Comparison of ENCODE assay signal across 21 cellular contexts in genomic region chr1:118209648-118210047, GRCh38. TPM values are rescaled to one million over a fixed set of nuclear protein-coding genes. Genes with fewer than 3 reads are reported as not detected.
A peak's percentile ranks its signal among the peaks of the same experiment; 100 is the strongest.
DNase-seq lines count a peak whose midpoint lies in the region; FAIRE-seq and TF ChIP-seq lines count a peak whose summit lies in the region.
"Had no signal": no experiment of that assay in that cellular context is flagged by ENCODE, and none has a peak within 500 bp of the region (broad histone marks: within the 10 kb centered on the region; RNA-seq: fewer than 3 reads in every experiment).

No MANE protein-coding gene starts in this region.

- dilution Hi-C loops in keratinocyte (cut with MboI; ENCODE audit: extremely low pct_ligation_motif_present, low sequenced_read_pairs), result no loop called here

- H3K9me3 Mint-ChIP-seq in activated T-cell treated with anti-CD3 and anti-CD28 coated beads, Interleukin-2, amount 50 U/mL, for 24 hours, result no peaks in the 10 kb centered on the region
- H3K9me3 Mint-ChIP-seq: H9; T-helper 1 cell treated with Interleukin-12 subunit alpha and Interleukin-12 subunit beta and Interleukin-4 antibody, amounts not matched to agents 30 μg/mL and 1 μg/mL, for 36 hours had no signal

- H3K9me3 ChIP-seq in keratinocyte (ENCODE audit: control insufficient read depth, low read depth, low read length), result no peaks in the 10 kb centered on the region
- H3K9me3 ChIP-seq: SJCRH30 had no signal

- no peak overlapping the region for H3K27ac Mint-ChIP-seq in activated T-cell treated with anti-CD3 and anti-CD28 coated beads, Interleukin-2, amount 50 U/mL, for 24 hours
- H3K27ac Mint-ChIP-seq: H9; T-helper 1 cell treated with Interleukin-12 subunit alpha and Interleukin-12 subunit beta and Interleukin-4 antibody, amounts not matched to agents 30 μg/mL and 1 μg/mL, for 36 hours had no signal

- H3K27ac ChIP-seq in keratinocyte (ENCODE audit: control insufficient read depth, insufficient read depth, low read length), result peak overlapping the region; percentile 71
- H3K27ac ChIP-seq: C4-2B, SJCRH30 had no signal

- no peaks in the 10 kb centered on the region for H3K9me1 ChIP-seq in keratinocyte (ENCODE audit: control insufficient read depth, extremely low read depth, insufficient read depth, low read length)

- FAIRE-seq in bronchial epithelial cell (lab: Jason Lieb, UNC), result peak; percentile 98
- FAIRE-seq in keratinocyte (lab: Jason Lieb, UNC), result peak; percentile 97

- no peaks in the 10 kb centered on the region for H4K20me1 ChIP-seq in keratinocyte (ENCODE audit: control insufficient read depth, extremely low read depth, insufficient read depth, low read length)

- no peaks in the 10 kb centered on the region for H3K79me2 ChIP-seq in keratinocyte (ENCODE audit: control insufficient read depth, insufficient read depth, low read length)

- TF ChIP-seq CTCF in bronchial epithelial cell (IDR thresholded peaks at IDR 0.05; ENCODE audit: insufficient read depth, low read length, severe bottlenecking), result no peak
- TF ChIP-seq CTCF in keratinocyte (optimal IDR thresholded peaks at IDR 0.05 in 1 of 3, IDR thresholded peaks at IDR 0.05 in 1 of 3, conservative IDR thresholded peaks at IDR 0.05 in 1 of 3; ENCODE audit: extremely low read depth in 1 of 3, insufficient read depth in 2 of 3, low read length in 3 of 3), result no peak

- peak; percentile 57 for DNase-seq in MV-4-11 (lab: John Stamatoyannopoulos, UW)
- peak; percentile 7 for DNase-seq in NCI-H345 treated with DMSO at 0.1 percent for 48 hours (lab: John Stamatoyannopoulos, UW; ENCODE audit: unreplicated experiment)
- DNase-seq in bronchial epithelial cell (ENCODE audit: low read depth), result peak; percentile 100
- DNase-seq in keratinocyte (ENCODE audit: low read depth, low spot score), result peak; percentile 97
- DNase-seq in SKM-1 treated with dmso at 0.1 percent for 144 hours (lab: John Stamatoyannopoulos, UW; ENCODE audit: unreplicated experiment), result no peak
- no peak for DNase-seq in activated T-cell treated with anti-CD3 and anti-CD28 coated beads, Interleukin-2, amount 50 U/mL, for 24 hours
- no peak for DNase-seq in stimulated activated naive CD4-positive, alpha-beta T cell treated with Interleukin-2 at 50 U/mL for 16 hours (lab: John Stamatoyannopoulos, UW)
- no peak for DNase-seq in D341Med (ENCODE audit: low spot score)
- DNase-seq: AML-193, DND-41, H9, NCI-H1417, NCI-H187 treated with DMSO at 0.1 percent for 48 hours, NCI-H774, PC-3, RPMI8226, SJCRH30 had no signal

- no peak overlapping the region for H3K4me3 ChIP-seq in bronchial epithelial cell (ENCODE audit: low read depth, low read length)
- H3K4me3 ChIP-seq in keratinocyte (ENCODE audit: control insufficient read depth in 2 of 3, extremely low read depth in 1 of 3, insufficient read depth in 2 of 3, low read depth in 1 of 3, low read length in 3 of 3), result no peak overlapping the region
- H3K4me3 ChIP-seq: SJCRH30 had no signal

- no peak overlapping the region for H3K9ac ChIP-seq in keratinocyte (ENCODE audit: control insufficient read depth, extremely low read depth, insufficient read depth, low read length)

- H3K4me2 ChIP-seq in keratinocyte (ENCODE audit: control insufficient read depth, extremely low read depth, insufficient read depth, low read depth, low read length), result peak overlapping the region; percentile 51

- H3K4me3 Mint-ChIP-seq in activated T-cell treated with anti-CD3 and anti-CD28 coated beads, Interleukin-2, amount 50 U/mL, for 24 hours, result no peak overlapping the region
- H3K4me3 Mint-ChIP-seq: H9; T-helper 1 cell treated with Interleukin-12 subunit alpha and Interleukin-12 subunit beta and Interleukin-4 antibody, amounts not matched to agents 30 μg/mL and 1 μg/mL, for 36 hours had no signal

- H3K27me3 Mint-ChIP-seq in activated T-cell treated with anti-CD3 and anti-CD28 coated beads, Interleukin-2, amount 50 U/mL, for 24 hours, result no peaks in the 10 kb centered on the region

- H3K4me1 ChIP-seq in keratinocyte (ENCODE audit: control insufficient read depth, extremely low read depth, insufficient read depth, low read length), result peaks cover 24% of the 10 kb centered on the region

- no peaks in the 10 kb centered on the region for H3K36me3 ChIP-seq in bronchial epithelial cell (ENCODE audit: control insufficient read depth, insufficient read depth, low read length)
- no peaks in the 10 kb centered on the region for H3K36me3 ChIP-seq in keratinocyte (ENCODE audit: control insufficient read depth in 2 of 2, extremely low read depth in 1 of 2, insufficient read depth in 2 of 2, low read length in 2 of 2)
- H3K36me3 ChIP-seq: SJCRH30 had no signal

- H2AFZ ChIP-seq in keratinocyte (ENCODE audit: control insufficient read depth, low read length), result no peak overlapping the region

- H3K27me3 ChIP-seq in bronchial epithelial cell (ENCODE audit: control insufficient read depth, insufficient read depth, low read length) (no peaks in the 10 kb centered on the region), keratinocyte (ENCODE audit: control insufficient read depth, extremely low read depth, insufficient read depth, low read length) (no peaks in the 10 kb centered on the region)
- H3K27me3 ChIP-seq: SJCRH30 had no signal

- no peaks in the 10 kb centered on the region for H3K4me1 Mint-ChIP-seq in activated T-cell treated with anti-CD3 and anti-CD28 coated beads, Interleukin-2, amount 50 U/mL, for 24 hours (ENCODE audit: low read depth)
- H3K4me1 Mint-ChIP-seq: H9 had no signal

- no peaks in the 10 kb centered on the region for H3K36me3 Mint-ChIP-seq in activated T-cell treated with anti-CD3 and anti-CD28 coated beads, Interleukin-2, amount 50 U/mL, for 24 hours (ENCODE audit: low read depth)

RNA-seq across cellular contexts. Expression of gene SPAG17, which starts 24.6 kb away (rescaled TPM):
- total RNA-seq in bronchial epithelial cell, result under 0.01 and 1.7 TPM in 2 replicates
- polyA plus RNA-seq in keratinocyte, result 0.42 to 0.77 TPM (median 0.52 TPM) in 3 replicates
- 0.37 TPM for polyA plus RNA-seq in keratinocyte (2011; ENCODE audit: low read depth)
- 0.21 and 0.27 TPM in 2 replicates for polyA plus RNA-seq in keratinocyte (2011; cell fraction: cytosol; rRNA removed)
- polyA plus RNA-seq in keratinocyte (2011; cell fraction: nucleus; rRNA removed), result 3.1 and 3.4 TPM in 2 replicates
- polyA plus RNA-seq in keratinocyte (2012; ENCODE audit: low replicate concordance), result 0.53 and 0.54 TPM in 2 replicates
- polyA minus RNA-seq in keratinocyte, result 0.07 to 1.8 TPM (median 0.29 TPM) in 3 replicates
- not detected for polyA minus RNA-seq in keratinocyte (2011; cell fraction: cytosol; rRNA and poly(A)+ RNA removed)
- 2.3 and 4.7 TPM in 2 replicates for polyA minus RNA-seq in keratinocyte (2011; cell fraction: nucleus; rRNA and poly(A)+ RNA removed)
- total RNA-seq: LHCN-M2, NCI-H460, PC-3 had no signal

Comparison
In these comparisons a context has a peak if more than half of its experiments do, and no peak if none do; other contexts are left out.
1. DNase-seq: peak in MV-4-11 (single experiment), NCI-H345 treated with DMSO at 0.1 percent for 48 hours (single experiment), bronchial epithelial cell (single experiment) and keratinocyte (single experiment); none in SKM-1 treated with dmso at 0.1 percent for 144 hours (single experiment), activated T-cell treated with anti-CD3 and anti-CD28 coated beads, Interleukin-2, amount 50 U/mL, for 24 hours (single experiment), stimulated activated naive CD4-positive, alpha-beta T cell treated with Interleukin-2 at 50 U/mL for 16 hours (single experiment) and D341Med (single experiment).